Comparison of ENCODE assay signal across 9 cellular contexts in genomic region chr10:80457554-80458262, GRCh38. TPM values are rescaled to one million over a fixed set of nuclear protein-coding genes. Genes with fewer than 3 reads are reported as not detected.
DNase-seq lines count a peak whose midpoint lies in the region; ATAC-seq and TF ChIP-seq lines count a peak whose summit lies in the region.
"Had no signal": no experiment of that assay in that cellular context is flagged by ENCODE, and none has a peak within 500 bp of the region (broad histone marks: within the 10 kb centered on the region; RNA-seq: fewer than 3 reads in every experiment).

No MANE protein-coding gene starts in this region.

- no peaks in the 10 kb centered on the region for H3K36me3 ChIP-seq in mammary epithelial cell (ENCODE audit: insufficient read depth, low read length)

- H3K27me3 ChIP-seq in mammary epithelial cell (ENCODE audit: insufficient read depth, low read length) = no peaks in the 10 kb centered on the region

- peaks cover 76% of the 10 kb centered on the region for H3K4me1 ChIP-seq in mammary epithelial cell (ENCODE audit: insufficient read depth, low read length)

- in situ Hi-C loops in mammary epithelial cell (cut with MboI; ENCODE audit: low sequenced_read_pairs in 2 of 2) = loop anchor here (5.0 kb wide), 2 partner anchors 35 to 40 kb away; no protein-coding TSS in a partner anchor

- peak overlapping the region; percentile 58 to 82 (median 61) for H3K27ac Mint-ChIP-seq in nephron

- H3K27ac ChIP-seq in C4-2B (peak overlapping the region; percentile 85), mammary epithelial cell (ENCODE audit: insufficient read depth, low read depth, low read length) (peak overlapping the region; percentile 59)

- dilution Hi-C loops in mammary epithelial cell (cut with HindIII; ENCODE audit: low sequenced_read_pairs) = no loop called here

- BruUV-seq in mammary epithelial cell (replicated peaks; lab: Mats Ljungman, UMichigan) = no TSS peak

- CTCF ChIA-PET in mammary epithelial cell (lab: Charles Lee; ENCODE audit: low non-redundant PET) = no interaction called here

- no peak overlapping the region for H3K9ac ChIP-seq in mammary epithelial cell (ENCODE audit: insufficient read depth, low read length)

- H3K9me3 ChIP-seq in mammary epithelial cell (replicated peaks; ENCODE audit: insufficient read depth, low read length) = no peaks in the 10 kb centered on the region

- H3K79me2 ChIP-seq in mammary epithelial cell (ENCODE audit: insufficient read depth, low read length) = peaks cover 84% of the 10 kb centered on the region

- peaks cover 72% of the 10 kb centered on the region for H3K4me1 Mint-ChIP-seq in nephron

- no peak overlapping the region for H3K4me3 ChIP-seq in mammary epithelial cell (replicated peaks in 1 of 3; ENCODE audit: insufficient read depth in 1 of 3, low read depth in 2 of 3, low read length in 3 of 3)

- intact Hi-C loops in mammary epithelial cell (cut with micrococcal nuclease) = no loop called here

- H3K36me3 Mint-ChIP-seq in nephron (ENCODE audit: low read depth) = no peaks in the 10 kb centered on the region

- DNase-seq in HuH-7 (ENCODE audit: low spot score) (peak; percentile 36), mammary epithelial cell (no peak), NOMO-1 (lab: John Stamatoyannopoulos, UW; ENCODE audit: unreplicated experiment in 2 of 2) (no peak), AG08395 (ENCODE audit: low spot score) (no peak)
- DNase-seq in stimulated activated CD4-positive, alpha-beta T cell treated with anti-CD3 and anti-CD28 coated beads, Interleukin-15, amount 100 ng/mL, for 24 hours = no peak

- ATAC-seq in GM19455 (IDR thresholded peaks at IDR 0.05; ENCODE audit: unreplicated experiment) = no peak
- ATAC-seq: left colon had no signal

- peak overlapping the region; percentile 51 to 58 (median 52) for H3K4me3 Mint-ChIP-seq in nephron

- WGBS in mammary epithelial cell (ENCODE audit: low coverage, missing lambda C conversion rate) = 83% methylated on average over 6 of the region's 8 CpGs

- TF ChIP-seq CTCF in C4-2B (conservative IDR thresholded peaks at IDR 0.05) (no peak), mammary epithelial cell (conservative IDR thresholded peaks at IDR 0.05 in 1 of 2, IDR thresholded peaks at IDR 0.05 in 1 of 2; ENCODE audit: extremely low read depth in 1 of 2, insufficient read depth in 1 of 2, low read depth in 1 of 2, low read length in 2 of 2) (peak; percentile 27 to 40), nephron (IDR thresholded peaks at IDR 0.05; ENCODE audit: unreplicated experiment in 3 of 3) (no peak)

- H3K27me3 Mint-ChIP-seq in nephron (ENCODE audit: low read depth) = peaks cover 7% of the 10 kb centered on the region

- no peaks in the 10 kb centered on the region for H3K9me3 Mint-ChIP-seq in nephron

- H3K4me2 ChIP-seq in mammary epithelial cell (ENCODE audit: insufficient read depth, low read depth, low read length) = peak overlapping the region; percentile 77

- H2AFZ ChIP-seq in mammary epithelial cell (ENCODE audit: low read depth, low read length) = no peak overlapping the region

- H4K20me1 ChIP-seq in mammary epithelial cell (ENCODE audit: insufficient read depth, low read length) = no peaks in the 10 kb centered on the region

RNA-seq across cellular contexts. Expression of gene TSPAN14, which starts 3.6 kb away (rescaled TPM):
- 100 to 1,000 TPM in 1 of 2 donors, 10 to 100 TPM in 1; 47.8 to 102 TPM for total RNA-seq in mammary epithelial cell
- 97.2 TPM for polyA plus RNA-seq in mammary epithelial cell
- 85.5 TPM for polyA minus RNA-seq in mammary epithelial cell

RNA-seq across cellular contexts. Expression of gene PRXL2A, which starts 49.4 kb away (rescaled TPM):
- 10 to 100 TPM; 11.0 to 58.6 TPM for total RNA-seq in mammary epithelial cell
- polyA plus RNA-seq in mammary epithelial cell = 34.8 TPM
- polyA minus RNA-seq in mammary epithelial cell = 14.7 TPM

Comparison
In these comparisons a context has a peak if more than half of its experiments do, and no peak if none do; other contexts are left out.
1. CTCF ChIP-seq: peak in mammary epithelial cell (2 of 2); none in C4-2B (single experiment) and nephron (0 of 3).